Comparison of ENCODE assay signal across 1 cellular context in genomic region chr5:157745041-157745456, GRCh38.
TF ChIP-seq lines count a peak whose summit lies in the region.

No MANE protein-coding gene starts in this region.

TF ChIP-seq in GM12878, 131 proteins besides CTCF, POLR2A, EP300 and RAD21 (continued from another document):
- TF ChIP-seq E4F1 (IDR thresholded peaks at IDR 0.05; ENCODE audit: borderline replicate concordance, partially characterized antibody), result no peak
- no peak for TF ChIP-seq HSF1 (IDR thresholded peaks at IDR 0.05; ENCODE audit: low read depth, low read length)
- no peak for TF ChIP-seq CEBPZ (IDR thresholded peaks at IDR 0.05; ENCODE audit: low read depth, low read length)
- no peak for TF ChIP-seq LARP7 (IDR thresholded peaks at IDR 0.05)
- no peak for TF ChIP-seq ZNF384 (IDR thresholded peaks at IDR 0.05; ENCODE audit: borderline replicate concordance, low read depth, low read length)
- TF ChIP-seq BCL3 (IDR thresholded peaks at IDR 0.05; ENCODE audit: borderline replicate concordance, insufficient read depth, low read depth, low read length, poor library complexity, severe bottlenecking), result no peak
- no peak for TF ChIP-seq ZBTB40 (IDR thresholded peaks at IDR 0.05; ENCODE audit: borderline replicate concordance)
- no peak for TF ChIP-seq FOXK2 (IDR thresholded peaks at IDR 0.05)
- TF ChIP-seq ATF2 (IDR thresholded peaks at IDR 0.05; ENCODE audit: low read length), result no peak
- TF ChIP-seq ATF7 (IDR thresholded peaks at IDR 0.05; ENCODE audit: low read depth), result no peak
- TF ChIP-seq KLF5 (IDR thresholded peaks at IDR 0.05; ENCODE audit: partially characterized antibody), result no peak
- no peak for TF ChIP-seq RUNX3 (IDR thresholded peaks at IDR 0.05; ENCODE audit: low read length)
- no peak for TF ChIP-seq BHLHE40 (IDR thresholded peaks at IDR 0.05; ENCODE audit: borderline replicate concordance in 1 of 2, low read depth in 2 of 2, low read length in 1 of 2)
- no peak for TF ChIP-seq BMI1 (IDR thresholded peaks at IDR 0.05; ENCODE audit: borderline replicate concordance)
- TF ChIP-seq ZBTB11 (CRISPR knock-in tag; IDR thresholded peaks at IDR 0.05), result no peak
- no peak for TF ChIP-seq WRNIP1 (IDR thresholded peaks at IDR 0.05; ENCODE audit: borderline replicate concordance, low read depth, low read length)
